8 cellular contexts compared by ENCODE assay signal in the genomic region with DNA sequence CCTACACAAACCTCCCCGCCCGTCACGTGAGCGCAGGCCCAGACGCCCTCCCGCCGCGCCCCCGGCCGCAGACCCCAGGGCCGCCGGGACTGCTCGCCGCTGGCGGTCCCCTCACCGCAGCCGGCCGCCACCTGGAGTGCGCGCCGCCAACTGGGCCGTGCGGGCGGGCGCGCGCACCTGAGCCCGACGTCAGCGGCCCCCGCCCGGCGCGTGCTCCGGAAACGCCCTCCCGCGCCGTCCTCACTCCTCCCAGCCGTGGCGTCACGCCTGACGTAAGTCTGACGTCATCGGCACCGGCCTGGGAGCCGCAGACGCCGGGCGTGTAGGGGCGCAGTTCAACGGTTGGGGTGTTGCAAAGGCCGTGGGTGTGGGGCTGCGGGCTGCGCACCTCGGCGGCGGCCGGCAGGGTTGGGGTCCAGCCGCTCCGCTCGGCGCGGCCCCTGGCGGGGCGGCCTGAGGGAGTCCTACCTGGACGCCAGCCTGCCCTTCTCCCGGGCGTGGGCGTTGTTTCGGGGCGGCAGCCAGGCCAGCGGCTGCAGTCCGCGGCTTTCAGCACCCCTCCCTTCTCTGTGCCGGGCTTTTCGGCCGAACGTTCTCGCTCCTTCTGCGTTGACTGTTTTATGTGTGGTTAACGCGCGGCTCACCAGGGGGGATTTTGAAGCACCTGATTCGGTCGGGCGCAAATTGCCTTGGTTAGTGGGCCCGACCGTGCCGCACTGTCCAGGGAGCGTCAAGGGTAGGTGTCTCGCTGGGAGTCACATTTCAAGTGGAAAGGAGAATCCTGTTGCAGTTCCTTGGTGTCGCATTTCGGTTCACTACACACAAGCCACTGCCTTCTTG. TPM values are rescaled to one million over a fixed set of nuclear protein-coding genes. Genes with fewer than 3 reads are reported as not detected.
DNase-seq lines count a peak whose midpoint lies in the region; ATAC-seq and TF ChIP-seq lines count a peak whose summit lies in the region.

A gene (minus strand): TSS at position 155 of the 840 bp plus-strand sequence. CDS start 956 bp downstream, outside the sequence.

- H3K4me3 ChIP-seq in heart right ventricle = peak within 1 kb of the TSS; percentile 53 to 96 (median 78)

- H3K4me1 Mint-ChIP-seq in T-helper 17 cell (peaks cover 41% of the 10 kb centered on the region), type B pancreatic cell (ENCODE audit: unreplicated experiment) (peaks cover 49% of the 10 kb centered on the region)

- H3K4me1 ChIP-seq in heart right ventricle = peaks cover 33 to 59% (median 54%) of the 10 kb centered on the region in 9 donors

- ATAC-seq in HG02763 (IDR thresholded peaks at IDR 0.05; ENCODE audit: unreplicated experiment) (peak; percentile 39), T-helper 17 cell (peak; percentile 51), heart right ventricle (peak; percentile 41 to 71 (median 62))

- H3K4me3 Mint-ChIP-seq in T-helper 17 cell (peak within 1 kb of the TSS; percentile 93), type B pancreatic cell (peak within 1 kb of the TSS; percentile 99)

- H3K36me3 Mint-ChIP-seq in T-helper 17 cell (ENCODE audit: low read depth) (peaks cover 5% of the 10 kb centered on the region), type B pancreatic cell (peaks cover 14% of the 10 kb centered on the region)

- DNase-seq in GM10266 (ENCODE audit: extremely low spot score) = peak; percentile 99
- peak; percentile 85 for DNase-seq in NCI-H146 (lab: John Stamatoyannopoulos, UW)
- peak; percentile 96 to 100 (median 96) for DNase-seq in T-helper 17 cell
- peak; percentile 78 for DNase-seq in amniotic stem cell (lab: John Stamatoyannopoulos, UW)
- peak; percentile 95 to 97 for DNase-seq in heart right ventricle
- DNase-seq in posterior vena cava (ENCODE audit: low spot score) = peak; percentile 99
- DNase-seq in type B pancreatic cell (ENCODE audit: extremely low spot score, unreplicated experiment) = peak; percentile 97

- no peaks in the 10 kb centered on the region for H3K27me3 ChIP-seq in heart right ventricle

- H3K27me3 Mint-ChIP-seq in T-helper 17 cell = no peaks in the 10 kb centered on the region
- H3K27me3 Mint-ChIP-seq in type B pancreatic cell = peaks cover 6% of the 10 kb centered on the region

- H3K27ac ChIP-seq in heart right ventricle = peak within 1 kb of the TSS; percentile 94 to 99 (median 98)

- TF ChIP-seq CTCF in GM10266 (IDR thresholded peaks at IDR 0.05; ENCODE audit: control insufficient read depth, insufficient read depth, low read depth, missing control alignments) (no peak), heart right ventricle (IDR thresholded peaks at IDR 0.05) (peak in 2 of 9 donors; percentile 21 to 33), type B pancreatic cell (conservative IDR thresholded peaks at IDR 0.05) (no peak)

- H3K27ac Mint-ChIP-seq in T-helper 17 cell (peak within 1 kb of the TSS; percentile 95), type B pancreatic cell (peak within 1 kb of the TSS; percentile 100)

- WGBS in heart right ventricle, 2 donors = 1% methylated on average over 62 to 94 of the region's 94 CpGs

- peaks cover 0 to 4% (median 0%) of the 10 kb centered on the region in 9 donors for H3K36me3 ChIP-seq in heart right ventricle

- H3K9me3 ChIP-seq in T-helper 17 cell (ENCODE audit: control insufficient read depth, low read length, poor library complexity, severe bottlenecking) = no peaks in the 10 kb centered on the region
- H3K9me3 ChIP-seq in heart right ventricle = no peaks in the 10 kb centered on the region

- intact Hi-C loops in heart right ventricle (cut with DNase I) = loop anchor here in 1 of 10 donors (10.0 kb wide), 2 partner anchors 54 to 196 kb away; a partner anchor contains a TSS
- intact Hi-C loops in posterior vena cava (cut with DNase I) = no loop called here

- no peaks in the 10 kb centered on the region for H3K9me3 Mint-ChIP-seq in type B pancreatic cell

RNA-seq across cellular contexts. Expression of the gene that starts here (rescaled TPM):
- total RNA-seq in T-helper 17 cell (100 to 1,000 TPM; 132 to 157 TPM), heart right ventricle (10 to 100 TPM; 13.7 to 37.3 (median 21.8) TPM), posterior vena cava (10 to 100 TPM; 45.0 to 48.3 TPM), type B pancreatic cell (ENCODE audit: low replicate concordance) (43.4 and 51.8 TPM in 2 replicates)
- polyA plus RNA-seq in heart right ventricle = 10 to 100 TPM in 1 of 2 donors, 1 to 10 TPM in 1; 9.6 to 24.2 TPM

Comparison
In these comparisons a context has a peak if more than half of its experiments do, and no peak if none do; other contexts are left out.
1. Peak in every context shown above with its lines: DNase-seq, ATAC-seq, H3K4me3 ChIP-seq and H3K27ac ChIP-seq.